ENCODE assay signal across 18 cellular contexts in the genomic region with DNA sequence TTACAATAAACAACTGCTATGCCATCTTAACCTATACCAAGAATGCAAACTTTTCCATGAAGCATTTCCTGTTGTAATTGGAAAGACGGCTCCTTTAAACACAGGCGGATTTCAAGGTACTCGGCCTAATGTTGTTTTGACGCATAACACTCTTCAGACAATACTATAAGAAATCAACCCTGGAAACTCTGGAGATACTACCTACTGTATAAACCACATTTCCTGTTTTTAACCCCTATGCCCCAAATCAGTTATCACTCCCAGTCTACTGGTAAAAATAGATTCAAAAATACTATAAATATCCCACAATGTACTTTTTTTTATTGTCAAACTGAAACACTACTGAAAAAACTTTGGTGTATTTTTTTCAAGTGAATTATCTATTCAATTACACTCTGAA.
A peak's percentile ranks its signal among the peaks of the same experiment; 100 is the strongest.
DNase-seq lines count a peak whose midpoint lies in the region; ATAC-seq, FAIRE-seq and TF ChIP-seq lines count a peak whose summit lies in the region.
"Had no signal": no experiment of that assay in that cellular context is flagged by ENCODE, and none has a peak within 500 bp of the region (broad histone marks: within the 10 kb centered on the region; RNA-seq: fewer than 3 reads in every experiment).

No MANE protein-coding gene starts in this region.

- H4K20me1 ChIP-seq in BLaER1 treated with 17β-estradiol and CSF1 and Interleukin-3, amounts not matched to agents 10 nM and 100 nM, result no peaks in the 10 kb centered on the region; a peak in 1 of 22 replicates
- no peaks in the 10 kb centered on the region for H4K20me1 ChIP-seq in endothelial cell of umbilical vein (replicated peaks; ENCODE audit: control insufficient read depth, extremely low read depth, insufficient read depth, low read length)

- H3K4me3 ChIP-seq in BLaER1 treated with 17β-estradiol and CSF1 and Interleukin-3, amounts not matched to agents 10 nM and 100 nM, result peak overlapping the region in 2 of 10 experiments; percentile 36 to 46; a peak in 5 of 20 replicates
- no peak overlapping the region for H3K4me3 ChIP-seq in CD8-positive, alpha-beta memory T cell (ENCODE audit: low read length)
- no peak overlapping the region for H3K4me3 ChIP-seq in endothelial cell of umbilical vein (replicated peaks in 1 of 3; ENCODE audit: insufficient read depth in 1 of 3, low read depth in 1 of 3, low read length in 3 of 3)
- H3K4me3 ChIP-seq in spleen, result no peak overlapping the region
- H3K4me3 ChIP-seq: GM23248, lung, PC-9, thyroid gland had no signal

- peak overlapping the region in 5 of 8 donors; percentile 8 to 79 (median 68) for H3K27ac Mint-ChIP-seq in CD8-positive, alpha-beta memory T cell
- H3K27ac Mint-ChIP-seq in T-helper 2 cell treated with Interferon-gamma antibody and Interleukin-4, amounts not matched to agents 5 μg/mL and 100 μg/mL, for 36 hours, result peak overlapping the region; percentile 63

- peak; percentile 21 for FAIRE-seq in endothelial cell of umbilical vein (lab: Jason Lieb, UNC)

- peak overlapping the region in 8 of 11 experiments; percentile 45 to 71 (median 58); a peak in 14 of 22 replicates for H3K27ac ChIP-seq in BLaER1 treated with 17β-estradiol and CSF1 and Interleukin-3, amounts not matched to agents 10 nM and 100 nM
- H3K27ac ChIP-seq in CD8-positive, alpha-beta memory T cell (ENCODE audit: low read depth, low read length), result no peak overlapping the region
- no peak overlapping the region for H3K27ac ChIP-seq in endothelial cell of umbilical vein (ENCODE audit: insufficient read depth, low read depth, low read length)
- H3K27ac ChIP-seq in spleen, result no peak overlapping the region
- H3K27ac ChIP-seq: GM23248, PC-9, thyroid gland had no signal

- BruUV-seq in endothelial cell of umbilical vein (replicated peaks; lab: Mats Ljungman, UMichigan), result no TSS peak

- no peaks in the 10 kb centered on the region for H3K79me2 ChIP-seq in endothelial cell of umbilical vein (ENCODE audit: control insufficient read depth, insufficient read depth, low read length)

- peak overlapping the region in 5 of 11 experiments; percentile 12 to 58 (median 52); a peak in 4 of 22 replicates for H3K9ac ChIP-seq in BLaER1 treated with 17β-estradiol and CSF1 and Interleukin-3, amounts not matched to agents 10 nM and 100 nM
- no peak overlapping the region for H3K9ac ChIP-seq in endothelial cell of umbilical vein (replicated peaks; ENCODE audit: extremely low read depth, insufficient read depth, low read length)
- H3K9ac ChIP-seq: GM23248 had no signal

- dilution Hi-C loops in endothelial cell of umbilical vein (cut with MboI; ENCODE audit: extremely low pct_ligation_motif_present, low sequenced_read_pairs), result no loop called here

- peaks cover 0 to 15% (median 5%) of the 10 kb centered on the region in 3 donors for H3K36me3 Mint-ChIP-seq in CD8-positive, alpha-beta memory T cell
- peaks cover 19% of the 10 kb centered on the region for H3K36me3 Mint-ChIP-seq in T-helper 2 cell treated with Interferon-gamma antibody and Interleukin-4, amounts not matched to agents 5 μg/mL and 100 μg/mL, for 36 hours (ENCODE audit: low read depth)

- H3K9me3 Mint-ChIP-seq in CD8-positive, alpha-beta memory T cell, result no peaks in the 10 kb centered on the region
- H3K9me3 Mint-ChIP-seq in T-helper 2 cell treated with Interferon-gamma antibody and Interleukin-4, amounts not matched to agents 5 μg/mL and 100 μg/mL, for 36 hours, result no peaks in the 10 kb centered on the region

- TF ChIP-seq POLR2A in endothelial cell of umbilical vein (IDR thresholded peaks at IDR 0.05; ENCODE audit: low read depth, low read length) (no peak), spleen (IDR thresholded peaks at IDR 0.05) (no peak)

- ATAC-seq in HG03520 (IDR thresholded peaks at IDR 0.05; ENCODE audit: unreplicated experiment), result no peak
- no peak for ATAC-seq in HG03378 (IDR thresholded peaks at IDR 0.05; ENCODE audit: unreplicated experiment)

- H2AFZ ChIP-seq in endothelial cell of umbilical vein (ENCODE audit: low read depth, low read length), result no peak overlapping the region
- H2AFZ ChIP-seq: GM23248, PC-9 had no signal

- peaks cover 0 to 9% (median 0%) of the 10 kb centered on the region in 11 experiments; a peak in 6 of 22 replicates for H3K9me3 ChIP-seq in BLaER1 treated with 17β-estradiol and CSF1 and Interleukin-3, amounts not matched to agents 10 nM and 100 nM (replicated peaks in 1 of 11)
- H3K9me3 ChIP-seq in CD8-positive, alpha-beta memory T cell (ENCODE audit: low read length), result no peaks in the 10 kb centered on the region
- H3K9me3 ChIP-seq in endothelial cell of umbilical vein (replicated peaks; ENCODE audit: control insufficient read depth, insufficient read depth, low read length), result no peaks in the 10 kb centered on the region
- H3K9me3 ChIP-seq in spleen, result no peaks in the 10 kb centered on the region
- H3K9me3 ChIP-seq: thyroid gland had no signal

- POLR2A ChIA-PET in CD8-positive, alpha-beta memory T cell (lab: Charles Lee), result no interaction called here
- POLR2A ChIA-PET in endothelial cell of umbilical vein (lab: Charles Lee), result no interaction called here

- TF ChIP-seq CTCF in endothelial cell of umbilical vein (IDR thresholded peaks at IDR 0.05; ENCODE audit: extremely low read depth in 1 of 2, insufficient read depth in 1 of 2, low read depth in 1 of 2, low read length in 2 of 2) (no peak), spleen (IDR thresholded peaks at IDR 0.05 in 8 of 11, conservative IDR thresholded peaks at IDR 0.05 in 3 of 11) (no peak)

- peaks cover 56 to 100% (median 96%) of the 10 kb centered on the region in 10 experiments for H3K4me1 ChIP-seq in BLaER1 treated with 17β-estradiol and CSF1 and Interleukin-3, amounts not matched to agents 10 nM and 100 nM
- peaks cover 43% of the 10 kb centered on the region for H3K4me1 ChIP-seq in CD8-positive, alpha-beta memory T cell (ENCODE audit: insufficient read depth, low read length)
- H3K4me1 ChIP-seq in endothelial cell of umbilical vein (ENCODE audit: control insufficient read depth, extremely low read depth, insufficient read depth, low read length) (no peaks in the 10 kb centered on the region), spleen (peaks cover 0 to 43% (median 11%) of the 10 kb centered on the region in 6 donors)
- H3K4me1 ChIP-seq: thyroid gland had no signal

- DNase-seq in CD8-positive, alpha-beta memory T cell, result no peak
- no peak for DNase-seq in T-helper 2 cell treated with Interferon-gamma antibody and Interleukin-4, amounts not matched to agents 5 μg/mL and 100 μg/mL, for 36 hours (ENCODE audit: low spot score)
- peak; percentile 24 for DNase-seq in endothelial cell of umbilical vein (ENCODE audit: low read depth, low spot score)
- no peak for DNase-seq in spleen
- DNase-seq: DMS53; GM23248; head of caudate nucleus; KG1; NCI-H1436; NCI-H82; PC-9; stimulated activated CD4-positive, alpha-beta T cell treated with anti-CD3 and anti-CD28 coated beads, Interleukin-4, amount 100 ng/mL, for 24 hours; stimulated activated CD8-positive, alpha-beta memory T cell treated with anti-CD3 and anti-CD28 coated beads, Interleukin-4, amount 100 ng/mL, for 48 hours; thyroid gland had no signal

- no peaks in the 10 kb centered on the region for H3K27me3 ChIP-seq in BLaER1 treated with 17β-estradiol and CSF1 and Interleukin-3, amounts not matched to agents 10 nM and 100 nM
- no peaks in the 10 kb centered on the region for H3K27me3 ChIP-seq in CD8-positive, alpha-beta memory T cell (ENCODE audit: insufficient read depth, low read length, poor library complexity, severe bottlenecking)
- H3K27me3 ChIP-seq in endothelial cell of umbilical vein (ENCODE audit: control insufficient read depth in 2 of 2, insufficient read depth in 2 of 2, low read length in 2 of 2), result no peaks in the 10 kb centered on the region
- H3K27me3 ChIP-seq in spleen (replicated peaks in 1 of 7), result no peaks in the 10 kb centered on the region
- H3K27me3 ChIP-seq: thyroid gland had no signal

- H3K4me3 Mint-ChIP-seq in CD8-positive, alpha-beta memory T cell, result peak overlapping the region in 4 of 7 donors; percentile 30 to 57 (median 38)
- H3K4me3 Mint-ChIP-seq in T-helper 2 cell treated with Interferon-gamma antibody and Interleukin-4, amounts not matched to agents 5 μg/mL and 100 μg/mL, for 36 hours, result peak overlapping the region; percentile 48

- H3K27me3 Mint-ChIP-seq in CD8-positive, alpha-beta memory T cell, result no peaks in the 10 kb centered on the region
- no peaks in the 10 kb centered on the region for H3K27me3 Mint-ChIP-seq in T-helper 2 cell treated with Interferon-gamma antibody and Interleukin-4, amounts not matched to agents 5 μg/mL and 100 μg/mL, for 36 hours (ENCODE audit: low read depth)

- 39 to 66% (median 59%) methylated on average over 4 of the region's 4 CpGs for WGBS in spleen, 5 donors

- H3K4me2 ChIP-seq in BLaER1 treated with 17β-estradiol and CSF1 and Interleukin-3, amounts not matched to agents 10 nM and 100 nM, result peak overlapping the region; percentile 49 to 90 (median 78); a peak in 21 of 22 replicates
- no peak overlapping the region for H3K4me2 ChIP-seq in endothelial cell of umbilical vein (ENCODE audit: insufficient read depth, low read length)
- H3K4me2 ChIP-seq: PC-9 had no signal

- CTCF ChIA-PET in CD8-positive, alpha-beta memory T cell (lab: Charles Lee), result no interaction called here
- CTCF ChIA-PET in endothelial cell of umbilical vein (lab: Charles Lee), result no interaction called here

- peaks cover 50 to 83% (median 80%) of the 10 kb centered on the region in 3 donors for H3K4me1 Mint-ChIP-seq in CD8-positive, alpha-beta memory T cell
- H3K4me1 Mint-ChIP-seq in T-helper 2 cell treated with Interferon-gamma antibody and Interleukin-4, amounts not matched to agents 5 μg/mL and 100 μg/mL, for 36 hours (ENCODE audit: low read depth), result peaks cover 85% of the 10 kb centered on the region

- H3K36me3 ChIP-seq in BLaER1 treated with 17β-estradiol and CSF1 and Interleukin-3, amounts not matched to agents 10 nM and 100 nM, result peaks cover 0 to 28% (median 0%) of the 10 kb centered on the region in 11 experiments; a peak in 3 of 22 replicates
- no peaks in the 10 kb centered on the region for H3K36me3 ChIP-seq in CD8-positive, alpha-beta memory T cell (ENCODE audit: insufficient read depth, low read length)
- H3K36me3 ChIP-seq in endothelial cell of umbilical vein (ENCODE audit: control insufficient read depth in 2 of 2, extremely low read depth in 1 of 2, insufficient read depth in 2 of 2, low read length in 2 of 2), result no peaks in the 10 kb centered on the region
- peaks cover 0 to 31% (median 0%) of the 10 kb centered on the region in 6 donors for H3K36me3 ChIP-seq in spleen
- H3K36me3 ChIP-seq: thyroid gland had no signal

- intact Hi-C loops in endothelial cell of umbilical vein (cut with micrococcal nuclease) (loop anchor here (10.0 kb wide), 1 partner anchor 1985 kb away; no protein-coding TSS in a partner anchor), spleen (cut with DNase I; ENCODE audit: low total_unique reads) (no loop called here)

- no peaks in the 10 kb centered on the region for H3K9me1 ChIP-seq in endothelial cell of umbilical vein (replicated peaks; ENCODE audit: control insufficient read depth, extremely low read depth, insufficient read depth, low read length)

TF ChIP-seq in endothelial cell of umbilical vein, 7 proteins besides CTCF, POLR2A, EP300 and RAD21 (continues in another document):
- TF ChIP-seq, protein P1, sequence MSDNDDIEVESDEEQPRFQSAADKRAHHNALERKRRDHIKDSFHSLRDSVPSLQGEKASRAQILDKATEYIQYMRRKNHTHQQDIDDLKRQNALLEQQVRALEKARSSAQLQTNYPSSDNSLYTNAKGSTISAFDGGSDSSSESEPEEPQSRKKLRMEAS (IDR thresholded peaks at IDR 0.05; ENCODE audit: insufficient read depth, insufficient read length), result no peak

Comparison
In these comparisons a context has a peak if more than half of its experiments do, and no peak if none do; other contexts are left out.
1. H3K27ac ChIP-seq: peak in BLaER1 treated with 17β-estradiol and CSF1 and Interleukin-3, amounts not matched to agents 10 nM and 100 nM (8 of 11); none in CD8-positive, alpha-beta memory T cell (single experiment), endothelial cell of umbilical vein (single experiment) and spleen (0 of 8).